In the genomic region with DNA sequence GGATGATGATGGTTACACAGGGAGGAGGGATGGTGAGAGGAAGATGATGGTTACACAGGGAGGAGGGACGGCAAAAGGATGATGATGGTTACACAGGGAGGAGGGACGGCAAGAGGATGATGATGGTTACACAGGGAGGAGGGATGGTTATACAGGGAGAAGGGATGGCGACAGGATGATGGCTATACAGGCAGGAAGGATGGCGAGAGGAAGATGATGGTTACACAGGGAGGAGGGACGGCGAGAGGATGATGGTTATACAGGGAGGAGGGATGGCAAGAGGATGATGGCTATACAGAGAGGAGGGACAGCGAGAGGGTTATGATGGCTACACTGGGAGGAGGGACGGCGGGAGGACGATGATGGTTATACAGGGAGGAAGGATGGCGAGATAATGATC, we compare ENCODE assay signal across 18 cellular contexts.
"Had no signal": no experiment of that assay in that cellular context is flagged by ENCODE, and none has a peak within 500 bp of the region (broad histone marks: within the 10 kb centered on the region; RNA-seq: fewer than 3 reads in every experiment).

No MANE protein-coding gene starts in this region.

- H3K27me3 ChIP-seq: brain microvascular endothelial cell, cardiac muscle cell, Peyer's patch had no signal

- ATAC-seq: activated CD8-positive, alpha-beta T cell treated with anti-CD3 and anti-CD28 coated beads, Interleukin-2, amount 10 ng/mL, durations not matched to agents 7 days and 5 days had no signal

- DNase-seq: activated CD4-positive, alpha-beta T cell treated with anti-CD3 and anti-CD28 coated beads for 48 hours; activated CD4-positive, alpha-beta T cell treated with anti-CD3 and anti-CD28 coated beads, Interleukin-2, amount 50 U/mL, for 4 hours; activated CD4-positive, CD25-positive, alpha-beta regulatory T cell treated with anti-CD3 and anti-CD28 coated beads, Interleukin-2, amount 50 U/mL, for 72 hours; activated CD8-positive, alpha-beta memory T cell treated with anti-CD3 and anti-CD28 coated beads, Interleukin-2, amount 50 U/mL, for 48 hours; activated CD8-positive, alpha-beta T cell treated with anti-CD3 and anti-CD28 coated beads, Interleukin-2, amount 10 ng/mL, durations not matched to agents 7 days and 5 days; activated naive CD4-positive, alpha-beta T cell treated with anti-CD3 and anti-CD28 coated beads, Interleukin-2, amount 50 U/mL, for 16 hours; activated T-cell treated with anti-CD3 and anti-CD28 coated beads, Interleukin-2, amount 50 U/mL, for 1 hour; brain microvascular endothelial cell; NCI-H1048; NCI-H146; NCI-H187 treated with DMSO at 0.1 percent for 48 hours; NCI-H2081 treated with DMSO at 0.1 percent for 48 hours; NCI-H446; NCI-H524; Right ventricle myocardium superior had no signal

- H3K27ac ChIP-seq: brain microvascular endothelial cell, cardiac muscle cell, Peyer's patch, RWPE1 had no signal

- H3K36me3 ChIP-seq: brain microvascular endothelial cell, cardiac muscle cell, Peyer's patch had no signal

- H3K4me1 ChIP-seq: Peyer's patch had no signal

- H3K4me3 ChIP-seq: cardiac muscle cell, Peyer's patch had no signal
